Comparison of ENCODE assay signal across 14 cellular contexts in genomic region chr15:39466428-39466827, GRCh38.
DNase-seq lines count a peak whose midpoint lies in the region; ATAC-seq and TF ChIP-seq lines count a peak whose summit lies in the region.
"Had no signal": no experiment of that assay in that cellular context is flagged by ENCODE, and none has a peak within 500 bp of the region (broad histone marks: within the 10 kb centered on the region; RNA-seq: fewer than 3 reads in every experiment).

No MANE protein-coding gene starts in this region.

- peaks cover 6% of the 10 kb centered on the region for H3K27me3 Mint-ChIP-seq in T-helper 17 cell

- H3K27me3 ChIP-seq in GM23248 (replicated peaks; ENCODE audit: insufficient read depth) (no peaks in the 10 kb centered on the region), suprapubic skin (no peaks in the 10 kb centered on the region)

- no peaks in the 10 kb centered on the region for H3K36me3 ChIP-seq in GM23248 (ENCODE audit: low read depth)
- H3K36me3 ChIP-seq in suprapubic skin: no peaks in the 10 kb centered on the region
- H3K36me3 ChIP-seq: WERI-Rb-1 had no signal

- H3K27ac Mint-ChIP-seq in T-helper 17 cell: no peak overlapping the region
- H3K27ac Mint-ChIP-seq: activated naive CD4-positive, alpha-beta T cell treated with anti-CD3 and anti-CD28 coated beads, Interleukin-2, amount 50 U/mL, for 24 hours had no signal

- peaks cover 58% of the 10 kb centered on the region for H3F3A ChIP-seq in GM23248 (ENCODE audit: insufficient read depth)

- no peaks in the 10 kb centered on the region for H4K20me1 ChIP-seq in GM23248 (ENCODE audit: insufficient read depth)

- no peak for TF ChIP-seq CTCF in fibroblast of villous mesenchyme (IDR thresholded peaks at IDR 0.05; ENCODE audit: insufficient read depth, low read depth, low read length)
- TF ChIP-seq CTCF in suprapubic skin (IDR thresholded peaks at IDR 0.05): no peak
- no peak for TF ChIP-seq CTCF in GM13977 (IDR thresholded peaks at IDR 0.05; ENCODE audit: extremely low read depth, insufficient read depth, missing control alignments)

- no peak for ATAC-seq in T-helper 17 cell

- H3K36me3 Mint-ChIP-seq in T-helper 17 cell (ENCODE audit: low read depth): no peaks in the 10 kb centered on the region
- H3K36me3 Mint-ChIP-seq: activated naive CD4-positive, alpha-beta T cell treated with anti-CD3 and anti-CD28 coated beads, Interleukin-2, amount 50 U/mL, for 24 hours had no signal

- no peak for TF ChIP-seq EP300 in suprapubic skin (IDR thresholded peaks at IDR 0.05)

- TF ChIP-seq POLR2A in suprapubic skin (IDR thresholded peaks at IDR 0.05): no peak

- H3K9me3 ChIP-seq in GM23248 (ENCODE audit: low read depth) (no peaks in the 10 kb centered on the region), suprapubic skin (no peaks in the 10 kb centered on the region), T-helper 17 cell (ENCODE audit: control insufficient read depth, low read length, poor library complexity, severe bottlenecking) (no peaks in the 10 kb centered on the region)

- H3K4me2 ChIP-seq in GM23248 (ENCODE audit: unreplicated experiment): no peak overlapping the region

- H3K4me1 Mint-ChIP-seq in T-helper 17 cell: no peaks in the 10 kb centered on the region
- H3K4me1 Mint-ChIP-seq: activated naive CD4-positive, alpha-beta T cell treated with anti-CD3 and anti-CD28 coated beads, Interleukin-2, amount 50 U/mL, for 24 hours; central memory CD8-positive, alpha-beta T cell had no signal

- no peak overlapping the region for H3K4me3 ChIP-seq in GM23248
- H3K4me3 ChIP-seq in fibroblast of villous mesenchyme (ENCODE audit: low read depth, low read length): no peak overlapping the region
- H3K4me3 ChIP-seq in suprapubic skin: no peak overlapping the region
- H3K4me3 ChIP-seq: SK-N-MC had no signal

- peak overlapping the region; percentile 48 for H3K9ac ChIP-seq in GM23248

- no peaks in the 10 kb centered on the region for H3K9me2 ChIP-seq in GM23248 (ENCODE audit: insufficient read depth)

- H2AFZ ChIP-seq in GM23248: peak overlapping the region; percentile 80

- H3K27ac ChIP-seq in GM23248 (peak overlapping the region; percentile 72), suprapubic skin (peak overlapping the region; percentile 39)
- H3K27ac ChIP-seq: SK-N-MC, WERI-Rb-1 had no signal

- 17 to 19% methylated on average over 6 of the region's 6 CpGs for WGBS in GM23248 (ENCODE audit: low coverage in 1 of 2, low lambda C conversion rate in 2 of 2, missing lambda C conversion rate in 2 of 2), 2 experiments
- WGBS in suprapubic skin: 76% methylated on average over 6 of the region's 6 CpGs

- DNase-seq in GM23248 (peak; percentile 45), fibroblast of villous mesenchyme (ENCODE audit: low read depth) (peak; percentile 90), mucosa of gallbladder (ENCODE audit: low spot score) (peak; percentile 50), suprapubic skin (ENCODE audit: low spot score in 2 of 2) (peak; percentile 72 to 88), GM13977 (ENCODE audit: low spot score) (no peak), NCI-H187 treated with DMSO at 0.1 percent for 48 hours (lab: John Stamatoyannopoulos, UW) (no peak), inferior parietal cortex (ENCODE audit: extremely low spot score) (no peak), T-helper 17 cell (no peak)
- DNase-seq: islet precursor cell, MM.1S, WERI-Rb-1 had no signal

- no peaks in the 10 kb centered on the region for H3K79me2 ChIP-seq in GM23248 (ENCODE audit: insufficient read depth)

- in situ Hi-C loops in GM23248 (cut with MboI): loop anchor here (10.0 kb wide), 1 partner anchor 108 kb away; no protein-coding TSS in a partner anchor
- in situ Hi-C loops in GM13977 (cut with MboI; ENCODE audit: low pct_unique_long_range_greater_than_20kb, low sequenced_read_pairs, unreplicated experiment): no loop called here

- H3K4me3 Mint-ChIP-seq in T-helper 17 cell: no peak overlapping the region
- H3K4me3 Mint-ChIP-seq: activated naive CD4-positive, alpha-beta T cell treated with anti-CD3 and anti-CD28 coated beads, Interleukin-2, amount 50 U/mL, for 24 hours; central memory CD8-positive, alpha-beta T cell had no signal

- H3K4me1 ChIP-seq in GM23248 (ENCODE audit: insufficient read depth) (peaks cover 32% of the 10 kb centered on the region), suprapubic skin (peaks cover 4% of the 10 kb centered on the region)

Comparison
In these comparisons a context has a peak if more than half of its experiments do, and no peak if none do; other contexts are left out.
1. DNase-seq: peak in GM23248 (single experiment), fibroblast of villous mesenchyme (single experiment), mucosa of gallbladder (single experiment) and suprapubic skin (2 of 2); none in GM13977 (single experiment), NCI-H187 treated with DMSO at 0.1 percent for 48 hours (single experiment), inferior parietal cortex (single experiment) and T-helper 17 cell (0 of 3).